22 cellular contexts compared by ENCODE assay signal in genomic region chr1:46278807-46279206, GRCh38. TPM values are rescaled to one million over a fixed set of nuclear protein-coding genes. Genes with fewer than 3 reads are reported as not detected.
A peak's percentile ranks its signal among the peaks of the same experiment; 100 is the strongest.
DNase-seq lines count a peak whose midpoint lies in the region; ATAC-seq and TF ChIP-seq lines count a peak whose summit lies in the region.
"Had no signal": no experiment of that assay in that cellular context is flagged by ENCODE, and none has a peak within 500 bp of the region (broad histone marks: within the 10 kb centered on the region; RNA-seq: fewer than 3 reads in every experiment).

No MANE protein-coding gene starts in this region.

- peaks cover 67 to 92% of the 10 kb centered on the region in 2 donors for H3K36me3 Mint-ChIP-seq in CD14-positive monocyte
- H3K36me3 Mint-ChIP-seq: natural killer cell had no signal

- no peak overlapping the region for H3K4me3 ChIP-seq in trophoblast cell (ENCODE audit: low read depth, low read length)

- no peaks in the 10 kb centered on the region for H3K79me1 ChIP-seq in trophoblast cell (ENCODE audit: low read length)

- H3K36me3 ChIP-seq in trophoblast cell (ENCODE audit: control insufficient read depth in 1 of 2, insufficient read depth in 2 of 2, low read length in 2 of 2): peaks cover 33 to 54% of the 10 kb centered on the region in 2 experiments

- H3K4me3 Mint-ChIP-seq in CD14-positive monocyte: no peak overlapping the region
- H3K4me3 Mint-ChIP-seq: activated T-helper 17 cell treated with anti-CD3 and anti-CD28 coated beads, Interleukin-2, amount 50 U/mL, for 72 hours; natural killer cell had no signal

- peak; percentile 22 for TF ChIP-seq POLR2A in GM19193 (IDR thresholded peaks at IDR 0.05; ENCODE audit: extremely low read depth, insufficient read depth, insufficient read length)

- peak overlapping the region; percentile 8 for H3K9ac ChIP-seq in trophoblast cell (ENCODE audit: low read length)
- H3K9ac ChIP-seq: SK-N-SH had no signal

- no peak overlapping the region for H2BK5ac ChIP-seq in trophoblast cell (ENCODE audit: low read depth, low read length, poor library complexity)

- POLR2A ChIA-PET in RWPE1 (lab: Yijun Ruan, JAX; ENCODE audit: low non-redundant PET): no interaction called here

- no peak overlapping the region for H2AFZ ChIP-seq in trophoblast cell (ENCODE audit: insufficient read depth, low read length, poor library complexity)

- no peak for ATAC-seq in omental fat pad (ENCODE audit: low FRiP score)
- ATAC-seq: activated CD4-positive, CD25-positive, alpha-beta regulatory T cell treated with anti-CD3 and anti-CD28 coated beads, Interleukin-2, amount 50 U/mL, for 24 hours; activated T-helper 17 cell treated with anti-CD3 and anti-CD28 coated beads, Interleukin-2, amount 50 U/mL, for 72 hours; natural killer cell had no signal

- no peak overlapping the region for H2BK120ac ChIP-seq in trophoblast cell (ENCODE audit: insufficient read depth, low read length, poor library complexity)

- H4K91ac ChIP-seq in trophoblast cell (ENCODE audit: low read depth, low read length): no peak overlapping the region

- H3K9me3 ChIP-seq in trophoblast cell (ENCODE audit: insufficient read depth, low read depth, low read length): no peaks in the 10 kb centered on the region
- H3K9me3 ChIP-seq: SK-N-SH had no signal

- peaks cover 0 to 2% (median 0%) of the 10 kb centered on the region in 7 donors for H3K9me3 Mint-ChIP-seq in CD14-positive monocyte
- H3K9me3 Mint-ChIP-seq: activated T-helper 17 cell treated with anti-CD3 and anti-CD28 coated beads, Interleukin-2, amount 50 U/mL, for 72 hours; natural killer cell had no signal

- H3K4me1 ChIP-seq in trophoblast cell (ENCODE audit: control insufficient read depth in 1 of 2, insufficient read depth in 2 of 2, low read length in 2 of 2): peaks cover 4% of the 10 kb centered on the region in 2 experiments

- H3K4me2 ChIP-seq in trophoblast cell (ENCODE audit: low read length): no peak overlapping the region
- H3K4me2 ChIP-seq: SK-N-SH had no signal

- no peaks in the 10 kb centered on the region for H3K79me2 ChIP-seq in trophoblast cell (ENCODE audit: control insufficient read depth, insufficient read depth, low read length, poor library complexity)

- no peak overlapping the region for H2BK12ac ChIP-seq in trophoblast cell (ENCODE audit: low read length)

- H4K12ac ChIP-seq in trophoblast cell (ENCODE audit: low read depth, low read length): no peak overlapping the region

- no peaks in the 10 kb centered on the region for H3K27me3 Mint-ChIP-seq in CD14-positive monocyte (ENCODE audit: low read depth in 3 of 3)
- H3K27me3 Mint-ChIP-seq: activated T-helper 17 cell treated with anti-CD3 and anti-CD28 coated beads, Interleukin-2, amount 50 U/mL, for 72 hours had no signal

- no peak overlapping the region for H3K27ac Mint-ChIP-seq in CD14-positive monocyte
- H3K27ac Mint-ChIP-seq: activated T-helper 17 cell treated with anti-CD3 and anti-CD28 coated beads, Interleukin-2, amount 50 U/mL, for 72 hours; natural killer cell had no signal

- DNase-seq in RWPE1 (ENCODE audit: low spot score) (peak; percentile 27), cerebellum (ENCODE audit: low spot score) (peak; percentile 73), trophoblast cell (peak in 1 of 2 donors; percentile 52), omental fat pad (ENCODE audit: low spot score) (no peak), ureter (ENCODE audit: low spot score) (no peak), CD14-positive monocyte (ENCODE audit: low spot score) (no peak)
- DNase-seq in NK-92 treated with Interleukin-12 subunit alpha and Interleukin-12 subunit beta, amount 100 ng/mL, for 24 hours (lab: John Stamatoyannopoulos, UW): no peak
- DNase-seq: COR-L47; foreskin melanocyte; KG1; mesendoderm; natural killer cell; NCI-H1092 treated with DMSO at 0.1 percent for 48 hours; NCI-H2107; NCI-H69; SK-N-SH; small intestine; stimulated activated CD4-positive, alpha-beta T cell treated with anti-CD3 and anti-CD28 coated beads, Interleukin-4, amount 100 ng/mL, for 4 hours; T-helper 9 cell had no signal

- TF ChIP-seq CTCF in RWPE1 (conservative IDR thresholded peaks at IDR 0.05; ENCODE audit: low read depth) (no peak), omental fat pad (IDR thresholded peaks at IDR 0.05) (no peak), CD14-positive monocyte (IDR thresholded peaks at IDR 0.05) (no peak)

- no peaks in the 10 kb centered on the region for H3K4me1 Mint-ChIP-seq in CD14-positive monocyte
- H3K4me1 Mint-ChIP-seq: natural killer cell had no signal

- H2AK5ac ChIP-seq in trophoblast cell (ENCODE audit: low read length): no peak overlapping the region

- no peaks in the 10 kb centered on the region for H3K27me3 ChIP-seq in trophoblast cell (ENCODE audit: insufficient read depth, low read length)

- CTCF ChIA-PET in RWPE1 (lab: Yijun Ruan, JAX): no interaction called here

- no peak overlapping the region for H3K18ac ChIP-seq in trophoblast cell (ENCODE audit: low read length)

- intact Hi-C loops in CD14-positive monocyte (cut with micrococcal nuclease): no loop called here

- H3K4ac ChIP-seq in trophoblast cell (ENCODE audit: low read depth, low read length): no peak overlapping the region

- WGBS in trophoblast cell (ENCODE audit: extremely low coverage, insufficient coverage, insufficient read length): no CpG with 5 or more reads among the region's 12 CpGs

- H3K27ac ChIP-seq in RWPE1: peak overlapping the region; percentile 18
- H3K27ac ChIP-seq in trophoblast cell (ENCODE audit: low read depth, low read length): no peak overlapping the region

- H3K14ac ChIP-seq in trophoblast cell (ENCODE audit: low read length): no peak overlapping the region

- no peak overlapping the region for H3K23ac ChIP-seq in trophoblast cell (ENCODE audit: low read length)

- H4K8ac ChIP-seq in trophoblast cell (ENCODE audit: low read depth, low read length): no peak overlapping the region

RNA-seq across cellular contexts. Expression of gene LRRC41, which starts 24.6 kb away (rescaled TPM):
- 50.8 TPM for total RNA-seq in cerebellum
- 43.6 and 44.3 TPM in 2 replicates for polyA plus RNA-seq in trophoblast cell (2013)
- total RNA-seq in omental fat pad: 100 to 1,000 TPM in 1 of 4 donors, 10 to 100 TPM in 3; 65.3 to 108 (median 73.2) TPM
- 76.6 TPM for total RNA-seq in ureter
- 10 to 100 TPM; 47.4 to 50.9 TPM for polyA plus RNA-seq in CD14-positive monocyte

RNA-seq across cellular contexts. Expression of gene UQCRH, which starts 24.7 kb away (rescaled TPM):
- total RNA-seq in cerebellum (177 TPM), omental fat pad (100 to 1,000 TPM; 398 to 609 (median 515) TPM), ureter (213 TPM)
- 434 and 442 TPM in 2 replicates for polyA plus RNA-seq in trophoblast cell (2013)
- 100 to 1,000 TPM; 261 to 266 TPM for polyA plus RNA-seq in CD14-positive monocyte

RNA-seq across cellular contexts. Expression of gene RAD54L, which starts 31.2 kb away (rescaled TPM):
- 2.6 TPM for total RNA-seq in cerebellum
- 9.1 and 9.9 TPM in 2 replicates for polyA plus RNA-seq in trophoblast cell (2013)
- total RNA-seq in omental fat pad: 1 to 10 TPM in 1 of 4 donors, under 1 TPM in 1, not detected in 2; 0.28 to 1.4 TPM
- total RNA-seq in ureter: 0.39 TPM
- not detected for polyA plus RNA-seq in CD14-positive monocyte

Comparison
In these comparisons a context has a peak if more than half of its experiments do, and no peak if none do; other contexts are left out.
1. DNase-seq: peak in RWPE1 (single experiment) and cerebellum (single experiment); none in omental fat pad (single experiment), ureter (single experiment), NK-92 treated with Interleukin-12 subunit alpha and Interleukin-12 subunit beta, amount 100 ng/mL, for 24 hours (single experiment) and CD14-positive monocyte (single experiment).